Comparison of ENCODE assay signal across 1 cellular context in the genomic region with DNA sequence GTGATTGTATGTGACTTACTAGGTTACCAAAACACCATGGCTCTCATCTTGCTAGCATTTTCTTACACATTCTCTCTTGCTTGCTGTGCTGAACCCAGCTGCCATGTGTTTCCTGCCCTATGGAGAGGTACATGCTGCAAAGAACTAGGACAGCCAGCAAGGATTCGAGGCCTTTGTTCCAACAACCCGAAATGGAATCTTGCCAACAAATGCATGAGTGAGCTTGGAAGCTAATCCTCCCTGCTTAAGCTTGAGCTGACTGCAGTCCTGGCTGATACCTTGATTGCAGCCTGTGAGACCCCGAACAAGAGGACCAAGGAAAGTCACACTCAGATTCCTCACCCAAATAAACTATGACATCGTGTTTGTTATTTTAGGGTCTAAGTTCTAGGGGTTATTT.
TF ChIP-seq lines count a peak whose summit lies in the region.

No MANE protein-coding gene starts in this region.

TF ChIP-seq in HepG2, 621 proteins besides CTCF, POLR2A, EP300 and RAD21 (continued from another document):
- TF ChIP-seq, protein P1, sequence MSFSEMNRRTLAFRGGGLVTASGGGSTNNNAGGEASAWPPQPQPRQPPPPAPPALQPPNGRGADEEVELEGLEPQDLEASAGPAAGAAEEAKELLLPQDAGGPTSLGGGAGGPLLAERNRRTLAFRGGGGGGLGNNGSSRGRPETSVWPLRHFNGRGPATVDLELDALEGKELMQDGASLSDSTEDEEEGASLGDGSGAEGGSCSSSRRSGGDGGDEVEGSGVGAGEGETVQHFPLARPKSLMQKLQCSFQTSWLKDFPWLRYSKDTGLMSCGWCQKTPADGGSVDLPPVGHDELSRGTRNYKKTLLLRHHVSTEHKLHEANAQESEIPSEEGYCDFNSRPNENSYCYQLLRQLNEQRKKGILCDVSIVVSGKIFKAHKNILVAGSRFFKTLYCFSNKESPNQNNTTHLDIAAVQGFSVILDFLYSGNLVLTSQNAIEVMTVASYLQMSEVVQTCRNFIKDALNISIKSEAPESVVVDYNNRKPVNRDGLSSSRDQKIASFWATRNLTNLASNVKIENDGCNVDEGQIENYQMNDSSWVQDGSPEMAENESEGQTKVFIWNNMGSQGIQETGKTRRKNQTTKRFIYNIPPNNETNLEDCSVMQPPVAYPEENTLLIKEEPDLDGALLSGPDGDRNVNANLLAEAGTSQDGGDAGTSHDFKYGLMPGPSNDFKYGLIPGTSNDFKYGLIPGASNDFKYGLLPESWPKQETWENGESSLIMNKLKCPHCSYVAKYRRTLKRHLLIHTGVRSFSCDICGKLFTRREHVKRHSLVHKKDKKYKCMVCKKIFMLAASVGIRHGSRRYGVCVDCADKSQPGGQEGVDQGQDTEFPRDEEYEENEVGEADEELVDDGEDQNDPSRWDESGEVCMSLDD (CRISPR knock-in tag; IDR thresholded peaks at IDR 0.05; ENCODE audit: borderline replicate concordance), result no peak
- TF ChIP-seq NFKB2 (CRISPR knock-in tag; IDR thresholded peaks at IDR 0.05; ENCODE audit: borderline replicate concordance), result no peak
- TF ChIP-seq, protein P2, sequence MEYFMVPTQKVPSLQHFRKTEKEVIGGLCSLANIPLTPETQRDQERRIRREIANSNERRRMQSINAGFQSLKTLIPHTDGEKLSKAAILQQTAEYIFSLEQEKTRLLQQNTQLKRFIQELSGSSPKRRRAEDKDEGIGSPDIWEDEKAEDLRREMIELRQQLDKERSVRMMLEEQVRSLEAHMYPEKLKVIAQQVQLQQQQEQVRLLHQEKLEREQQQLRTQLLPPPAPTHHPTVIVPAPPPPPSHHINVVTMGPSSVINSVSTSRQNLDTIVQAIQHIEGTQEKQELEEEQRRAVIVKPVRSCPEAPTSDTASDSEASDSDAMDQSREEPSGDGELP (IDR thresholded peaks at IDR 0.05; ENCODE audit: borderline replicate concordance, low read depth), result no peak
TF ChIP-seq in HepG2: peak in this region for 0.
